In the genomic region with DNA sequence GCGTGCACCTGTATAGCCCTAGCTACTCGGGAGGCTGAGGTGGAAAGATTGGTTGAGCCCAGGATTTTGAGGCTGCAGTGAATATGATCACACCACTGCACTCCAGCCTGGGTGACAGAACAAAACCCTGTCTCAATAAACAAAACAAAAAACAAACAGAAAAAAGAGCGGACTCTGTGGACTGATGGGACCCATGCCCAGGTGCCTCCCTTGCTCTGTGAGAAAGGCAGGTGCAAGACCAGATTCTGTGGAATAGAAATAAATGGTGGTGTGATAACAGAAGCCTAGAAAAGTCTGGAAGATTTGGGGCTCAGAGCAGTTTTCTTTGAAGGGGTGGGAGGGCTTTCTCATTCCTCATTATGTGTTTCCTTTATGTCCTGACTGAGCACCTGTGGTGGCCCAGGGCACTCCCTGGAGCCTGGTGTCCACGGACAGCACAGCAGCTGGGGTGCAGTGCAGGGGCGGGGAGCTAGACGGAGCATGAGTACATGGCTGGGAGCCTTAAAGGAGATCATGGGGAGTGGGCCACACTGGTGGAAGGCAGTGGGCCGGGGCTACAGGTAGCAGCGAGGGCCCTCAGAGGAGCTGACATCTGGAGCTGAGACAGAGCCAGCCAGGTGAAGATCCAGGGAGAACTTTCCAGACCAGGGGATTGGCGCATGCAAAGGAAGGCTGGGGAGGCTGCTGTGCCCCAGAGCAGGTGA, we compare ENCODE assay signal across 29 cellular contexts.
"Had no signal": no experiment of that assay in that cellular context is flagged by ENCODE, and none has a peak within 500 bp of the region (broad histone marks: within the 10 kb centered on the region; RNA-seq: fewer than 3 reads in every experiment).

No MANE protein-coding gene starts in this region.

- H3K4me3 ChIP-seq: adrenal gland, esophagus muscularis mucosa, heart left ventricle, lower lobe of right lung, psoas muscle, sigmoid colon, stomach, tibial artery had no signal

- H3K27me3 ChIP-seq: adrenal gland, brain microvascular endothelial cell, esophagus muscularis mucosa, foreskin keratinocyte, heart left ventricle, sigmoid colon, stomach, tibial artery had no signal

- H3K4me1 ChIP-seq: esophagus muscularis mucosa, foreskin keratinocyte, heart left ventricle, lower lobe of right lung, psoas muscle, sigmoid colon, tibial artery had no signal

- H3K9me3 ChIP-seq: adrenal gland, esophagus muscularis mucosa, heart left ventricle, lower lobe of right lung, psoas muscle, sigmoid colon, stomach, tibial artery had no signal

- H3K4me3 Mint-ChIP-seq: activated T-cell treated with anti-CD3 and anti-CD28 coated beads, Interleukin-2, amount 50 U/mL, for 24 hours; endodermal cell; immature natural killer cell; natural killer cell; stimulated activated naive B cell treated with anti-CD40 and anti-IgM and Interleukin-4, amounts not matched to agents 10 μg/mL and 1 μg/mL and 100 μg/mL, for 72 hours had no signal

- ATAC-seq: activated CD4-positive, CD25-positive, alpha-beta regulatory T cell treated with anti-CD3 and anti-CD28 coated beads, Interleukin-2, amount 50 U/mL, for 24 hours; activated naive CD4-positive, alpha-beta T cell treated with anti-CD3 and anti-CD28 coated beads, Interleukin-2, amount 50 U/mL, for 72 hours; foreskin keratinocyte; heart left ventricle; lower lobe of right lung; natural killer cell; psoas muscle; stimulated activated naive B cell treated with anti-CD40 and anti-IgM and Interleukin-4, amounts not matched to agents 10 μg/mL and 1 μg/mL and 100 μg/mL, for 72 hours had no signal

- DNase-seq: activated CD4-positive, alpha-beta T cell treated with anti-CD3 and anti-CD28 coated beads for 48 hours; activated CD4-positive, alpha-beta T cell treated with anti-CD3 and anti-CD28 coated beads, Interleukin-2, amount 50 U/mL, for 48 hours; activated CD8-positive, alpha-beta memory T cell treated with anti-CD3 and anti-CD28 coated beads, Interleukin-2, amount 50 U/mL, for 48 hours; activated gamma-delta T cell treated with Interleukin-2 at 50 U/mL for 16 hours; activated T-cell treated with anti-CD3 and anti-CD28 coated beads, Interleukin-2, amount 50 U/mL, for 24 hours; adrenal gland; aorta; brain microvascular endothelial cell; endodermal cell; foreskin keratinocyte; immature natural killer cell; kidney; lower lobe of right lung; mesenchymal stem cell; natural killer cell; psoas muscle; sigmoid colon; small intestine; stimulated activated CD4-positive, alpha-beta T cell treated with anti-CD3 and anti-CD28 coated beads, Interleukin-4, amount 100 ng/mL, for 24 hours; stimulated activated CD8-positive, alpha-beta memory T cell treated with anti-CD3 and anti-CD28 coated beads, Interleukin-4, amount 100 ng/mL, for 48 hours; stimulated activated naive B cell treated with anti-CD40 and anti-IgM and Interleukin-4, amounts not matched to agents 10 μg/mL and 1 μg/mL and 100 μg/mL, for 72 hours; stomach; T-helper 9 cell; tibial artery; WERI-Rb-1 had no signal

- H3K27ac ChIP-seq: adrenal gland, brain microvascular endothelial cell, esophagus muscularis mucosa, foreskin keratinocyte, heart left ventricle, lower lobe of right lung, psoas muscle, sigmoid colon, stomach, tibial artery, WERI-Rb-1 had no signal

- H3K4me1 Mint-ChIP-seq: endodermal cell, immature natural killer cell had no signal

- H3K9me3 Mint-ChIP-seq: activated naive CD4-positive, alpha-beta T cell treated with anti-CD3 and anti-CD28 coated beads, Interleukin-2, amount 50 U/mL, for 72 hours; activated T-cell treated with anti-CD3 and anti-CD28 coated beads, Interleukin-2, amount 50 U/mL, for 24 hours; immature natural killer cell; natural killer cell; stimulated activated naive B cell treated with anti-CD40 and anti-IgM and Interleukin-4, amounts not matched to agents 10 μg/mL and 1 μg/mL and 100 μg/mL, for 72 hours had no signal

- H3K27ac Mint-ChIP-seq: activated T-cell treated with anti-CD3 and anti-CD28 coated beads, Interleukin-2, amount 50 U/mL, for 24 hours; endodermal cell; natural killer cell; stimulated activated naive B cell treated with anti-CD40 and anti-IgM and Interleukin-4, amounts not matched to agents 10 μg/mL and 1 μg/mL and 100 μg/mL, for 72 hours had no signal

- H3K36me3 Mint-ChIP-seq: natural killer cell had no signal

- H3K27me3 Mint-ChIP-seq: activated T-cell treated with anti-CD3 and anti-CD28 coated beads, Interleukin-2, amount 50 U/mL, for 24 hours; stimulated activated naive B cell treated with anti-CD40 and anti-IgM and Interleukin-4, amounts not matched to agents 10 μg/mL and 1 μg/mL and 100 μg/mL, for 72 hours had no signal
